8 cellular contexts compared by ENCODE assay signal in genomic region chr19:51020988-51021651, GRCh38. TPM values are rescaled to one million over a fixed set of nuclear protein-coding genes. Genes with fewer than 3 reads are reported as not detected.
DNase-seq lines count a peak whose midpoint lies in the region; ATAC-seq, FAIRE-seq and TF ChIP-seq lines count a peak whose summit lies in the region.

No MANE protein-coding gene starts in this region.

- H3K27ac Mint-ChIP-seq in activated T-helper 1 cell treated with anti-CD3 and anti-CD28 coated beads, Interleukin-12 subunit alpha, Interleukin-12 subunit beta, Interleukin-2, Interleukin-4 antibody, amounts not matched to agents 30 ng/mL and 10 ng/mL and 1 ng/mL, durations not matched to agents 14 hours and 24 hours and 36 hours = no peak overlapping the region

- peaks cover 44% of the 10 kb centered on the region for H3K27me3 Mint-ChIP-seq in activated T-helper 1 cell treated with anti-CD3 and anti-CD28 coated beads, Interleukin-12 subunit alpha, Interleukin-12 subunit beta, Interleukin-2, Interleukin-4 antibody, amounts not matched to agents 30 ng/mL and 10 ng/mL and 1 ng/mL, durations not matched to agents 14 hours and 24 hours and 36 hours (ENCODE audit: insufficient read depth)

- H3K4me3 ChIP-seq in cardiac muscle cell (no peak overlapping the region), gastrocnemius medialis (no peak overlapping the region)

- DNase-seq in NCI-H345 (lab: John Stamatoyannopoulos, UW) = peak; percentile 33
- no peak for DNase-seq in NCI-H345 treated with DMSO at 0.1 percent for 48 hours (lab: John Stamatoyannopoulos, UW; ENCODE audit: unreplicated experiment)
- peak; percentile 57 for DNase-seq in M059J (ENCODE audit: low read depth)
- DNase-seq in cardiac muscle cell (ENCODE audit: low read depth in 1 of 2, low spot score in 1 of 2) = peak; percentile 58 to 74
- no peak for DNase-seq in gastrocnemius medialis
- DNase-seq in activated T-helper 1 cell treated with anti-CD3 and anti-CD28 coated beads, Interleukin-12 subunit alpha, Interleukin-12 subunit beta, Interleukin-2, Interleukin-4 antibody, amounts not matched to agents 30 ng/mL and 10 ng/mL and 1 ng/mL, durations not matched to agents 14 hours and 24 hours and 36 hours (ENCODE audit: low spot score) = no peak
- DNase-seq in stimulated activated CD8-positive, alpha-beta memory T cell treated with anti-CD3 and anti-CD28 coated beads, Interleukin-4, amount 100 ng/mL, for 48 hours = no peak

- H3K4me1 ChIP-seq in cardiac muscle cell (ENCODE audit: low read depth) (no peaks in the 10 kb centered on the region), gastrocnemius medialis (no peaks in the 10 kb centered on the region)

- in situ Hi-C loops in gastrocnemius medialis (cut with MboI; ENCODE audit: low sequenced_read_pairs in 4 of 4) = no loop called here

- no peak overlapping the region for H3K27ac ChIP-seq in cardiac muscle cell
- H3K27ac ChIP-seq in gastrocnemius medialis = no peak overlapping the region

- H3K36me3 Mint-ChIP-seq in activated T-helper 1 cell treated with anti-CD3 and anti-CD28 coated beads, Interleukin-12 subunit alpha, Interleukin-12 subunit beta, Interleukin-2, Interleukin-4 antibody, amounts not matched to agents 30 ng/mL and 10 ng/mL and 1 ng/mL, durations not matched to agents 14 hours and 24 hours and 36 hours (ENCODE audit: low read depth) = no peaks in the 10 kb centered on the region

- intact Hi-C loops in gastrocnemius medialis (cut with DNase I; ENCODE audit: low total_unique reads) = no loop called here
- intact Hi-C loops in activated T-helper 1 cell treated with anti-CD3 and anti-CD28 coated beads, Interleukin-12 subunit alpha, Interleukin-12 subunit beta, Interleukin-2, Interleukin-4 antibody, amounts not matched to agents 30 ng/mL and 10 ng/mL and 1 ng/mL, durations not matched to agents 14 hours and 24 hours and 36 hours (cut with micrococcal nuclease) = loop anchor here (5.0 kb wide), 1 partner anchor 146 kb away; no protein-coding TSS in a partner anchor

- peak; percentile 85 for FAIRE-seq in TTC549 (lab: Jason Lieb, UNC)

- H3K27me3 ChIP-seq in cardiac muscle cell (peaks cover 53% of the 10 kb centered on the region), gastrocnemius medialis (peaks cover 22 to 34% (median 32%) of the 10 kb centered on the region in 3 donors)

- no peaks in the 10 kb centered on the region for H3K9me3 Mint-ChIP-seq in activated T-helper 1 cell treated with anti-CD3 and anti-CD28 coated beads, Interleukin-12 subunit alpha, Interleukin-12 subunit beta, Interleukin-2, Interleukin-4 antibody, amounts not matched to agents 30 ng/mL and 10 ng/mL and 1 ng/mL, durations not matched to agents 14 hours and 24 hours and 36 hours

- H3K4me3 Mint-ChIP-seq in activated T-helper 1 cell treated with anti-CD3 and anti-CD28 coated beads, Interleukin-12 subunit alpha, Interleukin-12 subunit beta, Interleukin-2, Interleukin-4 antibody, amounts not matched to agents 30 ng/mL and 10 ng/mL and 1 ng/mL, durations not matched to agents 14 hours and 24 hours and 36 hours = no peak overlapping the region

- H3K36me3 ChIP-seq in cardiac muscle cell (no peaks in the 10 kb centered on the region), gastrocnemius medialis (no peaks in the 10 kb centered on the region)

- no peak for TF ChIP-seq POLR2A in gastrocnemius medialis (IDR thresholded peaks at IDR 0.05)

- TF ChIP-seq CTCF in cardiac muscle cell (IDR thresholded peaks at IDR 0.05; ENCODE audit: low read depth, low read length) (peak; percentile 78), gastrocnemius medialis (IDR thresholded peaks at IDR 0.05 in 4 of 5, conservative IDR thresholded peaks at IDR 0.05 in 1 of 5) (peak in 3 of 5 experiments; percentile 3 to 44 (median 26))

- no peak for ATAC-seq in gastrocnemius medialis

- H3K4me1 Mint-ChIP-seq in activated T-helper 1 cell treated with anti-CD3 and anti-CD28 coated beads, Interleukin-12 subunit alpha, Interleukin-12 subunit beta, Interleukin-2, Interleukin-4 antibody, amounts not matched to agents 30 ng/mL and 10 ng/mL and 1 ng/mL, durations not matched to agents 14 hours and 24 hours and 36 hours (ENCODE audit: low read depth) = peaks cover 12% of the 10 kb centered on the region

- H3K9me3 ChIP-seq in cardiac muscle cell (ENCODE audit: low read depth) (no peaks in the 10 kb centered on the region), gastrocnemius medialis (no peaks in the 10 kb centered on the region)

RNA-seq across cellular contexts. Expression of gene KLK10, which starts 1.6 kb away (rescaled TPM):
- not detected in 2 replicates for total RNA-seq in M059J (2014; rRNA removed; shearing (Covaris generic))
- total RNA-seq in cardiac muscle cell (0.07 and 0.66 TPM in 2 replicates), gastrocnemius medialis (1 to 10 TPM in 1 of 4 donors, not detected in 3; 1.6 TPM)
- not detected in 2 replicates for polyA plus RNA-seq in cardiac muscle cell
- total RNA-seq in activated T-helper 1 cell treated with anti-CD3 and anti-CD28 coated beads, Interleukin-12 subunit alpha, Interleukin-12 subunit beta, Interleukin-2, Interleukin-4 antibody, amounts not matched to agents 30 ng/mL and 10 ng/mL and 1 ng/mL, durations not matched to agents 14 hours and 24 hours and 36 hours = not detected in 2 replicates

RNA-seq across cellular contexts. Expression of gene KLK11, which starts 5.3 kb away (rescaled TPM):
- total RNA-seq in M059J (2014; rRNA removed; shearing (Covaris generic)) = not detected in 2 replicates
- total RNA-seq in cardiac muscle cell (not detected in 2 replicates), gastrocnemius medialis (not detected)
- polyA plus RNA-seq in cardiac muscle cell = not detected in 2 replicates
- not detected in 2 replicates for total RNA-seq in activated T-helper 1 cell treated with anti-CD3 and anti-CD28 coated beads, Interleukin-12 subunit alpha, Interleukin-12 subunit beta, Interleukin-2, Interleukin-4 antibody, amounts not matched to agents 30 ng/mL and 10 ng/mL and 1 ng/mL, durations not matched to agents 14 hours and 24 hours and 36 hours

RNA-seq across cellular contexts. Expression of gene KLK12, which starts 13.7 kb away (rescaled TPM):
- total RNA-seq in M059J (2014; rRNA removed; shearing (Covaris generic)) = not detected in 2 replicates
- not detected in 2 replicates for total RNA-seq in cardiac muscle cell
- not detected in 2 replicates for polyA plus RNA-seq in cardiac muscle cell
- total RNA-seq in gastrocnemius medialis = not detected
- not detected in 2 replicates for total RNA-seq in activated T-helper 1 cell treated with anti-CD3 and anti-CD28 coated beads, Interleukin-12 subunit alpha, Interleukin-12 subunit beta, Interleukin-2, Interleukin-4 antibody, amounts not matched to agents 30 ng/mL and 10 ng/mL and 1 ng/mL, durations not matched to agents 14 hours and 24 hours and 36 hours

RNA-seq across cellular contexts. Expression of gene KLK8, which starts 19.7 kb away (rescaled TPM):
- not detected in 2 replicates for total RNA-seq in M059J (2014; rRNA removed; shearing (Covaris generic))
- total RNA-seq in cardiac muscle cell (not detected in 2 replicates), gastrocnemius medialis (not detected)
- polyA plus RNA-seq in cardiac muscle cell = not detected in 2 replicates
- not detected in 2 replicates for total RNA-seq in activated T-helper 1 cell treated with anti-CD3 and anti-CD28 coated beads, Interleukin-12 subunit alpha, Interleukin-12 subunit beta, Interleukin-2, Interleukin-4 antibody, amounts not matched to agents 30 ng/mL and 10 ng/mL and 1 ng/mL, durations not matched to agents 14 hours and 24 hours and 36 hours

RNA-seq across cellular contexts. Expression of gene KLK7, which starts 37.4 kb away (rescaled TPM):
- total RNA-seq in M059J (2014; rRNA removed; shearing (Covaris generic)) = not detected in 2 replicates
- not detected in 2 replicates for total RNA-seq in cardiac muscle cell
- polyA plus RNA-seq in cardiac muscle cell = 0.43 TPM in 1 of 2 replicates, not detected in the other
- total RNA-seq in gastrocnemius medialis = not detected
- not detected in 2 replicates for total RNA-seq in activated T-helper 1 cell treated with anti-CD3 and anti-CD28 coated beads, Interleukin-12 subunit alpha, Interleukin-12 subunit beta, Interleukin-2, Interleukin-4 antibody, amounts not matched to agents 30 ng/mL and 10 ng/mL and 1 ng/mL, durations not matched to agents 14 hours and 24 hours and 36 hours

Comparison
In these comparisons a context has a peak if more than half of its experiments do, and no peak if none do; other contexts are left out.
1. DNase-seq: peak in NCI-H345 (single experiment), M059J (single experiment) and cardiac muscle cell (2 of 2); none in NCI-H345 treated with DMSO at 0.1 percent for 48 hours (single experiment), gastrocnemius medialis (0 of 2), activated T-helper 1 cell treated with anti-CD3 and anti-CD28 coated beads, Interleukin-12 subunit alpha, Interleukin-12 subunit beta, Interleukin-2, Interleukin-4 antibody, amounts not matched to agents 30 ng/mL and 10 ng/mL and 1 ng/mL, durations not matched to agents 14 hours and 24 hours and 36 hours (single experiment) and stimulated activated CD8-positive, alpha-beta memory T cell treated with anti-CD3 and anti-CD28 coated beads, Interleukin-4, amount 100 ng/mL, for 48 hours (single experiment).